In genomic region chr11:103471546-103471945, GRCh38 we compare ENCODE assay signal across 33 cellular contexts.
"Had no signal": no experiment of that assay in that cellular context is flagged by ENCODE, and none has a peak within 500 bp of the region (broad histone marks: within the 10 kb centered on the region; RNA-seq: fewer than 3 reads in every experiment).

No MANE protein-coding gene starts in this region.

- ATAC-seq: activated CD8-positive, alpha-beta T cell treated with anti-CD3 and anti-CD28 coated beads for 36 hours; activated naive CD8-positive, alpha-beta T cell treated with anti-CD3 and anti-CD28 coated beads, Interleukin-2, amount 50 U/mL, for 24 hours; activated T-cell treated with anti-CD3 and anti-CD28 coated beads, Interleukin-2, amount 50 U/mL, for 4 hours; activated T-cell treated with anti-CD3 and anti-CD28 coated beads, Interleukin-2, amount 50 U/mL, for 72 hours; activated T-helper 17 cell treated with anti-CD3 and anti-CD28 coated beads, Interleukin-2, amount 50 U/mL, for 72 hours had no signal

- H3K27ac Mint-ChIP-seq: activated B cell treated with CpG ODN at 0.5 μM for 24 hours; activated CD4-positive, alpha-beta memory T cell treated with anti-CD3 and anti-CD28 coated beads for 36 hours; activated CD4-positive, alpha-beta T cell treated with anti-CD3 and anti-CD28 coated beads, Interleukin-2, amount 10 ng/mL, durations not matched to agents 24 days and 14 days; activated CD8-positive, alpha-beta T cell treated with anti-CD3 and anti-CD28 coated beads for 36 hours; activated naive CD4-positive, alpha-beta T cell treated with anti-CD3 and anti-CD28 coated beads, Interleukin-2, amount 10 ng/mL, durations not matched to agents 7 days and 5 days; activated naive CD4-positive, alpha-beta T cell treated with anti-CD3 and anti-CD28 coated beads, Interleukin-2, amount 50 U/mL, for 24 hours; activated naive CD8-positive, alpha-beta T cell; activated naive CD8-positive, alpha-beta T cell treated with anti-CD3 and anti-CD28 coated beads, Interleukin-2, amount 10 ng/mL, durations not matched to agents 7 days and 5 days; activated naive CD8-positive, alpha-beta T cell treated with anti-CD3 and anti-CD28 coated beads, Interleukin-2, amount 50 U/mL, for 24 hours; activated T-cell treated with anti-CD3 and anti-CD28 coated beads, Interleukin-2, amount 50 U/mL, for 72 hours; activated T-helper 1 cell treated with anti-CD3 and anti-CD28 coated beads, Interleukin-12 subunit alpha, Interleukin-12 subunit beta, Interleukin-2, Interleukin-4 antibody, amounts not matched to agents 30 ng/mL and 10 ng/mL and 1 ng/mL, durations not matched to agents 14 hours and 24 hours and 36 hours; activated T-helper 17 cell treated with anti-CD3 and anti-CD28 coated beads, Interleukin-2, amount 50 U/mL, for 72 hours; brain; T-helper 2 cell treated with Interferon-gamma antibody and Interleukin-4, amounts not matched to agents 5 μg/mL and 100 μg/mL, for 36 hours had no signal

- DNase-seq: activated B cell treated with CpG ODN at 0.5 μM for 24 hours; activated CD4-positive, alpha-beta memory T cell treated with anti-CD3 and anti-CD28 coated beads for 36 hours; activated CD4-positive, alpha-beta T cell treated with anti-CD3 and anti-CD28 coated beads for 4 hours; activated CD4-positive, alpha-beta T cell treated with anti-CD3 and anti-CD28 coated beads, Interleukin-2, amount 10 ng/mL, durations not matched to agents 24 days and 14 days; activated CD4-positive, alpha-beta T cell treated with anti-CD3 and anti-CD28 coated beads, Interleukin-2, amount 50 U/mL, for 1 hour; activated CD4-positive, alpha-beta T cell treated with anti-CD3 and anti-CD28 coated beads, Interleukin-2, amount 50 U/mL, for 4 hours; activated CD4-positive, CD25-positive, alpha-beta regulatory T cell treated with anti-CD3 and anti-CD28 coated beads, Interleukin-2, amount 50 U/mL, for 72 hours; activated CD8-positive, alpha-beta memory T cell treated with anti-CD3 and anti-CD28 coated beads, Interleukin-2, amount 50 U/mL, for 4 hours; activated CD8-positive, alpha-beta T cell treated with anti-CD3 and anti-CD28 coated beads for 36 hours; activated effector memory CD4-positive, alpha-beta T cell treated with anti-CD3 and anti-CD28 coated beads, Interleukin-2, amount 50 U/mL, for 16 hours; activated gamma-delta T cell treated with Interleukin-2 at 50 U/mL for 16 hours; activated naive CD4-positive, alpha-beta T cell; activated naive CD4-positive, alpha-beta T cell treated with anti-CD3 and anti-CD28 coated beads, Interleukin-2, amount 10 ng/mL, durations not matched to agents 7 days and 5 days; activated naive CD8-positive, alpha-beta T cell treated with anti-CD3 and anti-CD28 coated beads, Interleukin-2, amount 10 ng/mL, durations not matched to agents 7 days and 5 days; activated naive CD8-positive, alpha-beta T cell treated with anti-CD3 and anti-CD28 coated beads, Interleukin-2, amount 50 U/mL, for 24 hours; activated T-cell treated with anti-CD3 and anti-CD28 coated beads for 4 hours; activated T-cell treated with anti-CD3 and anti-CD28 coated beads, Interleukin-2, amount 50 U/mL, for 1 hour; activated T-cell treated with anti-CD3 and anti-CD28 coated beads, Interleukin-2, amount 50 U/mL, for 4 hours; activated T-cell treated with anti-CD3 and anti-CD28 coated beads, Interleukin-2, amount 50 U/mL, for 72 hours; amygdala; anterior cingulate cortex; caudate nucleus; cerebellar nuclear complex; colonic mucosa; T-helper 2 cell; T-helper 9 cell had no signal

- H3K4me3 Mint-ChIP-seq: activated B cell treated with CpG ODN at 0.5 μM for 24 hours; activated CD4-positive, alpha-beta memory T cell treated with anti-CD3 and anti-CD28 coated beads for 36 hours; activated CD4-positive, alpha-beta T cell treated with anti-CD3 and anti-CD28 coated beads, Interleukin-2, amount 10 ng/mL, durations not matched to agents 24 days and 14 days; activated CD8-positive, alpha-beta T cell treated with anti-CD3 and anti-CD28 coated beads for 36 hours; activated naive CD4-positive, alpha-beta T cell treated with anti-CD3 and anti-CD28 coated beads, Interleukin-2, amount 10 ng/mL, durations not matched to agents 7 days and 5 days; activated naive CD4-positive, alpha-beta T cell treated with anti-CD3 and anti-CD28 coated beads, Interleukin-2, amount 50 U/mL, for 24 hours; activated naive CD8-positive, alpha-beta T cell; activated naive CD8-positive, alpha-beta T cell treated with anti-CD3 and anti-CD28 coated beads, Interleukin-2, amount 10 ng/mL, durations not matched to agents 7 days and 5 days; activated naive CD8-positive, alpha-beta T cell treated with anti-CD3 and anti-CD28 coated beads, Interleukin-2, amount 50 U/mL, for 24 hours; activated T-cell treated with anti-CD3 and anti-CD28 coated beads, Interleukin-2, amount 50 U/mL, for 4 hours; activated T-cell treated with anti-CD3 and anti-CD28 coated beads, Interleukin-2, amount 50 U/mL, for 72 hours; activated T-helper 1 cell treated with anti-CD3 and anti-CD28 coated beads, Interleukin-12 subunit alpha, Interleukin-12 subunit beta, Interleukin-2, Interleukin-4 antibody, amounts not matched to agents 30 ng/mL and 10 ng/mL and 1 ng/mL, durations not matched to agents 14 hours and 24 hours and 36 hours; activated T-helper 17 cell treated with anti-CD3 and anti-CD28 coated beads, Interleukin-2, amount 50 U/mL, for 72 hours; brain; central memory CD8-positive, alpha-beta T cell; T-helper 2 cell treated with Interferon-gamma antibody and Interleukin-4, amounts not matched to agents 5 μg/mL and 100 μg/mL, for 36 hours had no signal

- H3K36me3 Mint-ChIP-seq: activated CD4-positive, alpha-beta memory T cell treated with anti-CD3 and anti-CD28 coated beads for 36 hours; activated naive CD4-positive, alpha-beta T cell treated with anti-CD3 and anti-CD28 coated beads, Interleukin-2, amount 10 ng/mL, durations not matched to agents 7 days and 5 days; activated naive CD4-positive, alpha-beta T cell treated with anti-CD3 and anti-CD28 coated beads, Interleukin-2, amount 50 U/mL, for 24 hours; activated naive CD8-positive, alpha-beta T cell; activated naive CD8-positive, alpha-beta T cell treated with anti-CD3 and anti-CD28 coated beads, Interleukin-2, amount 10 ng/mL, durations not matched to agents 7 days and 5 days had no signal

- H3K4me1 Mint-ChIP-seq: activated B cell treated with CpG ODN at 0.5 μM for 24 hours; activated CD4-positive, alpha-beta T cell treated with anti-CD3 and anti-CD28 coated beads, Interleukin-2, amount 10 ng/mL, durations not matched to agents 24 days and 14 days; activated naive CD4-positive, alpha-beta T cell treated with anti-CD3 and anti-CD28 coated beads, Interleukin-2, amount 10 ng/mL, durations not matched to agents 7 days and 5 days; activated naive CD4-positive, alpha-beta T cell treated with anti-CD3 and anti-CD28 coated beads, Interleukin-2, amount 50 U/mL, for 24 hours; activated naive CD8-positive, alpha-beta T cell treated with anti-CD3 and anti-CD28 coated beads, Interleukin-2, amount 10 ng/mL, durations not matched to agents 7 days and 5 days; activated naive CD8-positive, alpha-beta T cell treated with anti-CD3 and anti-CD28 coated beads, Interleukin-2, amount 50 U/mL, for 24 hours; activated T-helper 17 cell treated with anti-CD3 and anti-CD28 coated beads, Interleukin-2, amount 50 U/mL, for 72 hours; central memory CD8-positive, alpha-beta T cell had no signal

- H3K27me3 Mint-ChIP-seq: activated B cell treated with CpG ODN at 0.5 μM for 24 hours; activated CD4-positive, alpha-beta memory T cell treated with anti-CD3 and anti-CD28 coated beads for 36 hours; activated CD4-positive, alpha-beta T cell treated with anti-CD3 and anti-CD28 coated beads, Interleukin-2, amount 10 ng/mL, durations not matched to agents 24 days and 14 days; activated CD8-positive, alpha-beta T cell treated with anti-CD3 and anti-CD28 coated beads for 36 hours; activated naive CD4-positive, alpha-beta T cell treated with anti-CD3 and anti-CD28 coated beads, Interleukin-2, amount 10 ng/mL, durations not matched to agents 7 days and 5 days; activated naive CD4-positive, alpha-beta T cell treated with anti-CD3 and anti-CD28 coated beads, Interleukin-2, amount 50 U/mL, for 24 hours; activated naive CD8-positive, alpha-beta T cell; activated naive CD8-positive, alpha-beta T cell treated with anti-CD3 and anti-CD28 coated beads, Interleukin-2, amount 10 ng/mL, durations not matched to agents 7 days and 5 days; activated naive CD8-positive, alpha-beta T cell treated with anti-CD3 and anti-CD28 coated beads, Interleukin-2, amount 50 U/mL, for 24 hours; activated T-helper 17 cell treated with anti-CD3 and anti-CD28 coated beads, Interleukin-2, amount 50 U/mL, for 72 hours; brain; central memory CD8-positive, alpha-beta T cell had no signal

- H3K9me3 Mint-ChIP-seq: activated B cell treated with CpG ODN at 0.5 μM for 24 hours; activated CD4-positive, alpha-beta memory T cell treated with anti-CD3 and anti-CD28 coated beads for 36 hours; activated CD4-positive, alpha-beta T cell treated with anti-CD3 and anti-CD28 coated beads, Interleukin-2, amount 10 ng/mL, durations not matched to agents 24 days and 14 days; activated CD8-positive, alpha-beta T cell treated with anti-CD3 and anti-CD28 coated beads for 36 hours; activated naive CD4-positive, alpha-beta T cell treated with anti-CD3 and anti-CD28 coated beads, Interleukin-2, amount 10 ng/mL, durations not matched to agents 7 days and 5 days; activated naive CD4-positive, alpha-beta T cell treated with anti-CD3 and anti-CD28 coated beads, Interleukin-2, amount 50 U/mL, for 24 hours; activated naive CD8-positive, alpha-beta T cell treated with anti-CD3 and anti-CD28 coated beads, Interleukin-2, amount 10 ng/mL, durations not matched to agents 7 days and 5 days; activated naive CD8-positive, alpha-beta T cell treated with anti-CD3 and anti-CD28 coated beads, Interleukin-2, amount 50 U/mL, for 24 hours; activated T-cell treated with anti-CD3 and anti-CD28 coated beads, Interleukin-2, amount 50 U/mL, for 4 hours; activated T-cell treated with anti-CD3 and anti-CD28 coated beads, Interleukin-2, amount 50 U/mL, for 72 hours; activated T-helper 1 cell treated with anti-CD3 and anti-CD28 coated beads, Interleukin-12 subunit alpha, Interleukin-12 subunit beta, Interleukin-2, Interleukin-4 antibody, amounts not matched to agents 30 ng/mL and 10 ng/mL and 1 ng/mL, durations not matched to agents 14 hours and 24 hours and 36 hours; activated T-helper 17 cell treated with anti-CD3 and anti-CD28 coated beads, Interleukin-2, amount 50 U/mL, for 72 hours; central memory CD8-positive, alpha-beta T cell; T-helper 2 cell treated with Interferon-gamma antibody and Interleukin-4, amounts not matched to agents 5 μg/mL and 100 μg/mL, for 36 hours had no signal
